8 cellular contexts compared by ENCODE assay signal in the genomic region with DNA sequence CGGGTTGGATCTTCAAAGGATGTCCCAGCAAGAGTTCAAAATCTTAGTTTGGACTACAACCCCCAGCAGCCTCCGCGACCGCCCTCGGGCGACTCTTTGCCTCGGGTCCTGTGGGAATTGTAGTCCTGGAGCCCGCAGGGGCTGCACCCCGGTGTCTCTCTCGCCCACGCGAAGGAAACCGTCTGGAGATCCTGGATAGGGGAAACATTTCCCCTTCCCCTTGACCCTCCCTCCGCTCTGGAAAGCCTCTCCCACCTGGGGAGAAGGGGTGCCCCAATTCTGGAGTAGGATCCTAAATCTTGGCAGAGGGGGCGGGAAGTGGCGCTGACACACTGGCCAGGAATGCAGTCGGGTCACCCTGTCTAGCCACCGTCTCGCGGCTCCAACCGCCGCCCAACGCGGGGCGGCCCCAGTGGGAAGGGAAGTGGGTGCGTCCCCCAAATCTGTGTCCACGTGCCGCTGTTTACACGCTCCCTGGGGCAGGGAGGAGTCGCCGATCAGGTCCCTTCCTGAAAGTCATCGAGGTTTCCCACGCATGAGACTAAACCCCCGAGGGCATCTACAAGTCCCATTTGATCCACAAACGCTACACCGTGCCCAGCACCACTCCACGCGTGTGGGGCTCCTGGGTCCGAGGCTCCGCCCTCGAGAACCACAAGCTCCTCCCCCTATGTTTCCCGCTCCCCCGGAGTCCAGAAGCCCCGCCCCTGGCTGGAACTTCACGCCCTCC. TPM values are rescaled to one million over a fixed set of nuclear protein-coding genes. Genes with fewer than 3 reads are reported as not detected.
DNase-seq lines count a peak whose midpoint lies in the region; ATAC-seq and TF ChIP-seq lines count a peak whose summit lies in the region.

No MANE protein-coding gene starts in this region.

- H3K4me3 ChIP-seq in ectodermal cell (ENCODE audit: insufficient read depth, low read depth, low read length), result peak overlapping the region; percentile 85

- H3K36me3 Mint-ChIP-seq in activated CD8-positive, alpha-beta T cell treated with anti-CD3 and anti-CD28 coated beads for 36 hours (ENCODE audit: low read depth), result peaks cover 4% of the 10 kb centered on the region

- no peaks in the 10 kb centered on the region for H3K9me3 ChIP-seq in ectodermal cell (ENCODE audit: control insufficient read depth, low read length)

- TF ChIP-seq CTCF in activated CD8-positive, alpha-beta T cell treated with anti-CD3 and anti-CD28 coated beads for 36 hours (IDR thresholded peaks at IDR 0.05), result no peak

- no peaks in the 10 kb centered on the region for H3K9me3 Mint-ChIP-seq in activated CD8-positive, alpha-beta T cell treated with anti-CD3 and anti-CD28 coated beads for 36 hours

- intact Hi-C loops in activated CD8-positive, alpha-beta T cell treated with anti-CD3 and anti-CD28 coated beads for 36 hours (cut with micrococcal nuclease), result no loop called here

- peaks cover 26% of the 10 kb centered on the region for H3K27me3 Mint-ChIP-seq in activated CD8-positive, alpha-beta T cell treated with anti-CD3 and anti-CD28 coated beads for 36 hours

- no peaks in the 10 kb centered on the region for H3K36me3 ChIP-seq in ectodermal cell (ENCODE audit: control insufficient read depth, insufficient read depth, low read length)

- H3K4me1 Mint-ChIP-seq in activated CD8-positive, alpha-beta T cell treated with anti-CD3 and anti-CD28 coated beads for 36 hours (ENCODE audit: low read depth), result peaks cover 36% of the 10 kb centered on the region

- peak overlapping the region; percentile 93 for H3K4me3 Mint-ChIP-seq in activated CD8-positive, alpha-beta T cell treated with anti-CD3 and anti-CD28 coated beads for 36 hours

- WGBS in ectodermal cell, 2 experiments, result 1% methylated on average over 45 of the region's 45 CpGs

- peak overlapping the region; percentile 99 for H3K27ac ChIP-seq in ectodermal cell (ENCODE audit: insufficient read depth, low read depth, low read length, poor library complexity, severe bottlenecking)

- H3K27me3 ChIP-seq in ectodermal cell (ENCODE audit: control insufficient read depth, insufficient read depth, low read length, poor library complexity, severe bottlenecking), result peaks cover 41% of the 10 kb centered on the region

- peaks cover 22% of the 10 kb centered on the region for H3K4me1 ChIP-seq in ectodermal cell (ENCODE audit: control insufficient read depth, insufficient read depth, low read length)

- peak; percentile 84 for DNase-seq in CD1c-positive myeloid dendritic cell (ENCODE audit: extremely low spot score)
- peak; percentile 98 for DNase-seq in NCI-H82 (lab: John Stamatoyannopoulos, UW)
- peak; percentile 92 for DNase-seq in activated CD8-positive, alpha-beta T cell treated with anti-CD3 and anti-CD28 coated beads for 36 hours
- DNase-seq in lung microvascular endothelial cell (ENCODE audit: low read depth in 2 of 2), result peak; percentile 92
- peak; percentile 60 to 71 (median 65) for DNase-seq in stimulated activated CD4-positive, alpha-beta T cell treated with anti-CD3 and anti-CD28 coated beads, TNF-alpha, amount 100 ng/mL, for 4 hours (ENCODE audit: low read depth in 3 of 3)

- H3K27ac Mint-ChIP-seq in activated CD8-positive, alpha-beta T cell treated with anti-CD3 and anti-CD28 coated beads for 36 hours, result peak overlapping the region; percentile 88

- POLR2A ChIA-PET in activated CD8-positive, alpha-beta T cell treated with anti-CD3 and anti-CD28 coated beads for 36 hours (lab: Charles Lee), result interaction anchor here (1.0 kb wide), 2 partner anchors 14 to 72 kb away, joined by 3 read pairs; no protein-coding TSS in a partner anchor

- CTCF ChIA-PET in activated CD8-positive, alpha-beta T cell treated with anti-CD3 and anti-CD28 coated beads for 36 hours (lab: Charles Lee), result interaction anchor here (1.4 to 2.9 kb wide), 4 partner anchors 11 to 80 kb away, joined by 6 to 11 read pairs (median 10); no protein-coding TSS in a partner anchor

- ATAC-seq in GM19351 (IDR thresholded peaks at IDR 0.05; ENCODE audit: unreplicated experiment), result peak; percentile 41
- ATAC-seq in HG03520 (IDR thresholded peaks at IDR 0.05; ENCODE audit: unreplicated experiment), result peak; percentile 33
- ATAC-seq in activated CD8-positive, alpha-beta T cell treated with anti-CD3 and anti-CD28 coated beads for 36 hours, result peak; percentile 59

RNA-seq across cellular contexts. Expression of gene PPP1R13L, which starts 0.7 kb away (rescaled TPM):
- 1 to 10 TPM; 4.6 to 5.8 TPM for total RNA-seq in activated CD8-positive, alpha-beta T cell treated with anti-CD3 and anti-CD28 coated beads for 36 hours
- 19.1 TPM for polyA plus RNA-seq in ectodermal cell (2013, experiment 1 of 4)
- polyA plus RNA-seq in ectodermal cell (2013, experiment 2 of 4), result 15.5 TPM
- 13.9 TPM for polyA plus RNA-seq in ectodermal cell (2013, experiment 3 of 4)
- 19.4 TPM for polyA plus RNA-seq in ectodermal cell (2013, experiment 4 of 4)
- 6.1 and 17.5 TPM in 2 replicates for total RNA-seq in lung microvascular endothelial cell

RNA-seq across cellular contexts. Expression of gene POLR1G, which starts 0.8 kb away (rescaled TPM):
- 10 to 100 TPM in 1 of 2 experiments, 1 to 10 TPM in 1; 9.8 to 11.6 TPM for total RNA-seq in activated CD8-positive, alpha-beta T cell treated with anti-CD3 and anti-CD28 coated beads for 36 hours
- polyA plus RNA-seq in ectodermal cell (2013, experiment 1 of 4), result 12.6 TPM
- 13.0 TPM for polyA plus RNA-seq in ectodermal cell (2013, experiment 2 of 4)
- 7.0 TPM for polyA plus RNA-seq in ectodermal cell (2013, experiment 3 of 4)
- polyA plus RNA-seq in ectodermal cell (2013, experiment 4 of 4), result 8.8 TPM
- 4.6 and 11.3 TPM in 2 replicates for total RNA-seq in lung microvascular endothelial cell

RNA-seq across cellular contexts. Expression of gene ERCC1, which starts 18.1 kb away (rescaled TPM):
- total RNA-seq in activated CD8-positive, alpha-beta T cell treated with anti-CD3 and anti-CD28 coated beads for 36 hours, result 10 to 100 TPM; 41.6 to 46.5 TPM
- 100 TPM for polyA plus RNA-seq in ectodermal cell (2013, experiment 1 of 4)
- 96.3 TPM for polyA plus RNA-seq in ectodermal cell (2013, experiment 2 of 4)
- polyA plus RNA-seq in ectodermal cell (2013, experiment 3 of 4), result 66.1 TPM
- 76.0 TPM for polyA plus RNA-seq in ectodermal cell (2013, experiment 4 of 4)
- total RNA-seq in lung microvascular endothelial cell, result 49.0 and 51.2 TPM in 2 replicates

RNA-seq across cellular contexts. Expression of gene ERCC2, which starts 35.2 kb away (rescaled TPM):
- 10 to 100 TPM; 23.2 to 25.6 TPM for total RNA-seq in activated CD8-positive, alpha-beta T cell treated with anti-CD3 and anti-CD28 coated beads for 36 hours
- polyA plus RNA-seq in ectodermal cell (2013, experiment 1 of 4), result 96.4 TPM
- 97.9 TPM for polyA plus RNA-seq in ectodermal cell (2013, experiment 2 of 4)
- 63.9 TPM for polyA plus RNA-seq in ectodermal cell (2013, experiment 3 of 4)
- 71.3 TPM for polyA plus RNA-seq in ectodermal cell (2013, experiment 4 of 4)
- 13.9 and 19.4 TPM in 2 replicates for total RNA-seq in lung microvascular endothelial cell

Comparison
In these comparisons a context has a peak if more than half of its experiments do, and no peak if none do; other contexts are left out.
1. Peak in every context shown above with its lines: DNase-seq, ATAC-seq, H3K4me3 ChIP-seq and H3K27ac ChIP-seq.